In genomic region chr10:79003183-79004100, GRCh38 we compare ENCODE assay signal across 17 cellular contexts.
DNase-seq lines count a peak whose midpoint lies in the region; ATAC-seq and TF ChIP-seq lines count a peak whose summit lies in the region.
"Had no signal": no experiment of that assay in that cellular context is flagged by ENCODE, and none has a peak within 500 bp of the region (broad histone marks: within the 10 kb centered on the region; RNA-seq: fewer than 3 reads in every experiment).

No MANE protein-coding gene starts in this region.

- H3K4me3 ChIP-seq in mesenchymal stem cell (ENCODE audit: insufficient read depth in 1 of 2, low read depth in 1 of 2, low read length in 2 of 2): no peak overlapping the region
- no peak overlapping the region for H3K4me3 ChIP-seq in thyroid gland (replicated peaks in 1 of 3)
- H3K4me3 ChIP-seq: suprapubic skin had no signal

- no peak overlapping the region for H2BK15ac ChIP-seq in mesenchymal stem cell (ENCODE audit: low read depth, poor library complexity, severe bottlenecking)

- H3K36me3 Mint-ChIP-seq in activated T-cell treated with anti-CD3 and anti-CD28 coated beads, Interleukin-2, amount 50 U/mL, for 72 hours (ENCODE audit: insufficient read depth in 2 of 2): no peaks in the 10 kb centered on the region
- H3K36me3 Mint-ChIP-seq in activated T-cell treated with anti-CD3 and anti-CD28 coated beads, Interleukin-2, amount 50 U/mL, for 24 hours (ENCODE audit: low read depth): no peaks in the 10 kb centered on the region
- no peaks in the 10 kb centered on the region for H3K36me3 Mint-ChIP-seq in dendritic cell treated with granulocyte-macrophage colony-stimulating factor and Interleukin-4, amounts not matched to agents 40 ng/mL and 50 ng/mL, for 4 days (ENCODE audit: low read depth)
- H3K36me3 Mint-ChIP-seq: CD4-positive, CD25-positive, alpha-beta regulatory T cell; immature natural killer cell; T-cell had no signal

- peaks cover 9% of the 10 kb centered on the region for H3K4me1 Mint-ChIP-seq in activated T-cell treated with anti-CD3 and anti-CD28 coated beads, Interleukin-2, amount 50 U/mL, for 72 hours (ENCODE audit: low read depth)
- peaks cover 3% of the 10 kb centered on the region for H3K4me1 Mint-ChIP-seq in activated T-cell treated with anti-CD3 and anti-CD28 coated beads, Interleukin-2, amount 50 U/mL, for 24 hours (ENCODE audit: low read depth)
- H3K4me1 Mint-ChIP-seq in dendritic cell treated with granulocyte-macrophage colony-stimulating factor and Interleukin-4, amounts not matched to agents 40 ng/mL and 50 ng/mL, for 4 days (ENCODE audit: low read depth): peaks cover 28% of the 10 kb centered on the region

- no peaks in the 10 kb centered on the region for H3K36me3 ChIP-seq in mesenchymal stem cell (ENCODE audit: control insufficient read depth in 1 of 2, insufficient read depth in 2 of 2, low read depth in 1 of 2, low read length in 2 of 2)
- no peaks in the 10 kb centered on the region for H3K36me3 ChIP-seq in thyroid gland
- H3K36me3 ChIP-seq: suprapubic skin had no signal

- peak in 1 of 2 donors; percentile 86 for TF ChIP-seq POLR2A in thyroid gland (IDR thresholded peaks at IDR 0.05)

- H3K4me3 Mint-ChIP-seq in activated T-cell treated with anti-CD3 and anti-CD28 coated beads, Interleukin-2, amount 50 U/mL, for 72 hours: no peak overlapping the region
- H3K4me3 Mint-ChIP-seq in activated T-cell treated with anti-CD3 and anti-CD28 coated beads, Interleukin-2, amount 50 U/mL, for 24 hours: no peak overlapping the region
- H3K4me3 Mint-ChIP-seq in dendritic cell treated with granulocyte-macrophage colony-stimulating factor and Interleukin-4, amounts not matched to agents 40 ng/mL and 50 ng/mL, for 4 days: no peak overlapping the region
- H3K4me3 Mint-ChIP-seq: activated naive CD4-positive, alpha-beta T cell treated with anti-CD3 and anti-CD28 coated beads for 36 hours; CD4-positive, CD25-positive, alpha-beta regulatory T cell; immature natural killer cell; T-cell had no signal

- peak overlapping the region; percentile 4 for H3K27ac Mint-ChIP-seq in activated T-cell treated with anti-CD3 and anti-CD28 coated beads, Interleukin-2, amount 50 U/mL, for 72 hours
- no peak overlapping the region for H3K27ac Mint-ChIP-seq in activated T-cell treated with anti-CD3 and anti-CD28 coated beads, Interleukin-2, amount 50 U/mL, for 24 hours
- H3K27ac Mint-ChIP-seq in dendritic cell treated with granulocyte-macrophage colony-stimulating factor and Interleukin-4, amounts not matched to agents 40 ng/mL and 50 ng/mL, for 4 days: peak overlapping the region; percentile 5
- H3K27ac Mint-ChIP-seq: activated naive CD4-positive, alpha-beta T cell treated with anti-CD3 and anti-CD28 coated beads for 36 hours; immature natural killer cell; T-cell had no signal

- peak overlapping the region; percentile 18 for H4K91ac ChIP-seq in mesenchymal stem cell (ENCODE audit: low read length)

- no peak overlapping the region for H4K8ac ChIP-seq in mesenchymal stem cell (ENCODE audit: low read length)

- no peaks in the 10 kb centered on the region for H3K79me1 ChIP-seq in mesenchymal stem cell (replicated peaks; ENCODE audit: low read length, poor library complexity, severe bottlenecking)

- DNase-seq in activated T-cell treated with anti-CD3 and anti-CD28 coated beads, Interleukin-2, amount 50 U/mL, for 72 hours: no peak
- DNase-seq in activated T-cell treated with anti-CD3 and anti-CD28 coated beads, Interleukin-2, amount 50 U/mL, for 24 hours: no peak
- DNase-seq in mesenchymal stem cell (no peak), thyroid gland (peak; percentile 96), HT-29 (ENCODE audit: low spot score) (no peak), NCI-H748 (lab: John Stamatoyannopoulos, UW; ENCODE audit: unreplicated experiment) (no peak)
- DNase-seq: activated naive CD4-positive, alpha-beta T cell treated with anti-CD3 and anti-CD28 coated beads for 36 hours; CD4-positive, CD25-positive, alpha-beta regulatory T cell; HCEC 1CT; immature natural killer cell; NCI-H1105 treated with DMSO at 0.1 percent for 48 hours; T-cell had no signal

- H3K9me3 Mint-ChIP-seq in activated T-cell treated with anti-CD3 and anti-CD28 coated beads, Interleukin-2, amount 50 U/mL, for 72 hours: no peaks in the 10 kb centered on the region
- no peaks in the 10 kb centered on the region for H3K9me3 Mint-ChIP-seq in activated T-cell treated with anti-CD3 and anti-CD28 coated beads, Interleukin-2, amount 50 U/mL, for 24 hours
- no peaks in the 10 kb centered on the region for H3K9me3 Mint-ChIP-seq in dendritic cell treated with granulocyte-macrophage colony-stimulating factor and Interleukin-4, amounts not matched to agents 40 ng/mL and 50 ng/mL, for 4 days
- H3K9me3 Mint-ChIP-seq: activated naive CD4-positive, alpha-beta T cell treated with anti-CD3 and anti-CD28 coated beads for 36 hours; CD4-positive, CD25-positive, alpha-beta regulatory T cell; immature natural killer cell; T-cell had no signal

- H3K27me3 ChIP-seq in mesenchymal stem cell (ENCODE audit: control insufficient read depth in 1 of 2, insufficient read depth in 1 of 2, low read length in 2 of 2): peaks cover 22 to 24% of the 10 kb centered on the region in 2 experiments
- no peaks in the 10 kb centered on the region for H3K27me3 ChIP-seq in thyroid gland
- H3K27me3 ChIP-seq: suprapubic skin had no signal

- H3K27ac ChIP-seq in mesenchymal stem cell (ENCODE audit: low read length, poor library complexity, severe bottlenecking): no peak overlapping the region
- peak overlapping the region; percentile 87 to 91 (median 89) for H3K27ac ChIP-seq in thyroid gland
- H3K27ac ChIP-seq: KMS-11, suprapubic skin had no signal

- intact Hi-C loops in dendritic cell treated with granulocyte-macrophage colony-stimulating factor and Interleukin-4, amounts not matched to agents 40 ng/mL and 50 ng/mL, for 4 days (cut with micrococcal nuclease): no loop called here
- intact Hi-C loops in thyroid gland (cut with DNase I): no loop called here

- no peak overlapping the region for H3K23ac ChIP-seq in mesenchymal stem cell (ENCODE audit: low read length in 2 of 2)

- no peak overlapping the region for H2AK5ac ChIP-seq in mesenchymal stem cell (ENCODE audit: low read length, severe bottlenecking)

- TF ChIP-seq CTCF in thyroid gland (IDR thresholded peaks at IDR 0.05): peak in 3 of 6 experiments; percentile 34 to 45 (median 37)

- no peak overlapping the region for H3K4me2 ChIP-seq in mesenchymal stem cell (ENCODE audit: low read length, poor library complexity, severe bottlenecking)
- H3K4me2 ChIP-seq: KMS-11 had no signal

- H2BK5ac ChIP-seq in mesenchymal stem cell (ENCODE audit: low read depth, low read length, poor library complexity, severe bottlenecking): no peak overlapping the region

- no peak overlapping the region for H2AFZ ChIP-seq in mesenchymal stem cell (ENCODE audit: low read depth, low read length)

- no peak for ATAC-seq in activated T-cell treated with anti-CD3 and anti-CD28 coated beads, Interleukin-2, amount 50 U/mL, for 72 hours (replicated peaks in 1 of 2)
- no peak for ATAC-seq in HG02973 (IDR thresholded peaks at IDR 0.05; ENCODE audit: unreplicated experiment)
- ATAC-seq: activated CD4-positive, CD25-positive, alpha-beta regulatory T cell treated with anti-CD3 and anti-CD28 coated beads, Interleukin-2, amount 50 U/mL, for 24 hours; T-cell had no signal

- no peak overlapping the region for H3K14ac ChIP-seq in mesenchymal stem cell (ENCODE audit: low read length in 2 of 2)

- no peak overlapping the region for H3K9ac ChIP-seq in mesenchymal stem cell (ENCODE audit: low read length)
- H3K9ac ChIP-seq: KMS-11 had no signal

- no peaks in the 10 kb centered on the region for H3K9me3 ChIP-seq in mesenchymal stem cell (ENCODE audit: control insufficient read depth, low read length)
- H3K9me3 ChIP-seq in thyroid gland: no peaks in the 10 kb centered on the region
- H3K9me3 ChIP-seq: suprapubic skin had no signal

- WGBS in mesenchymal stem cell: 81% methylated on average over 18 of the region's 19 CpGs
- WGBS in thyroid gland, 2 donors: 44 to 45% methylated on average over 14 to 17 of the region's 19 CpGs

- H3K27me3 Mint-ChIP-seq in activated T-cell treated with anti-CD3 and anti-CD28 coated beads, Interleukin-2, amount 50 U/mL, for 72 hours (ENCODE audit: low read depth): no peaks in the 10 kb centered on the region
- no peaks in the 10 kb centered on the region for H3K27me3 Mint-ChIP-seq in activated T-cell treated with anti-CD3 and anti-CD28 coated beads, Interleukin-2, amount 50 U/mL, for 24 hours
- peaks cover 29% of the 10 kb centered on the region for H3K27me3 Mint-ChIP-seq in dendritic cell treated with granulocyte-macrophage colony-stimulating factor and Interleukin-4, amounts not matched to agents 40 ng/mL and 50 ng/mL, for 4 days
- H3K27me3 Mint-ChIP-seq: T-cell had no signal

- H3K4ac ChIP-seq in mesenchymal stem cell (ENCODE audit: low read depth in 1 of 2, low read length in 2 of 2): no peak overlapping the region

- no peak overlapping the region for H2BK120ac ChIP-seq in mesenchymal stem cell (ENCODE audit: low read depth, low read length)

- H3K18ac ChIP-seq in mesenchymal stem cell (ENCODE audit: low read depth in 1 of 2, low read length in 2 of 2): no peak overlapping the region

- no peak overlapping the region for H2BK12ac ChIP-seq in mesenchymal stem cell (ENCODE audit: low read length in 2 of 2)

- H3K4me1 ChIP-seq in mesenchymal stem cell (ENCODE audit: control insufficient read depth, insufficient read depth, low read depth, low read length) (peaks cover 11% of the 10 kb centered on the region), thyroid gland (peaks cover 44 to 57% of the 10 kb centered on the region in 2 donors)

Comparison
In these comparisons a context has a peak if more than half of its experiments do, and no peak if none do; other contexts are left out.
1. DNase-seq: peak in thyroid gland (2 of 2); none in activated T-cell treated with anti-CD3 and anti-CD28 coated beads, Interleukin-2, amount 50 U/mL, for 72 hours (0 of 2), activated T-cell treated with anti-CD3 and anti-CD28 coated beads, Interleukin-2, amount 50 U/mL, for 24 hours (single experiment), mesenchymal stem cell (single experiment), HT-29 (single experiment) and NCI-H748 (single experiment).